ENCODE assay signal across 1 cellular context in genomic region chr11:89411112-89411511, GRCh38.
TF ChIP-seq lines count a peak whose summit lies in the region.

No MANE protein-coding gene starts in this region.

TF ChIP-seq in GM23338, 12 proteins besides CTCF, POLR2A, EP300 and RAD21:
- 0 out of 2 replicates have a peak, but pooled peaks have one; percentile 38 for TF ChIP-seq ZNF462 (CRISPR knock-in tag; IDR thresholded peaks at IDR 0.05)
